8 cellular contexts compared by ENCODE assay signal in the genomic region with DNA sequence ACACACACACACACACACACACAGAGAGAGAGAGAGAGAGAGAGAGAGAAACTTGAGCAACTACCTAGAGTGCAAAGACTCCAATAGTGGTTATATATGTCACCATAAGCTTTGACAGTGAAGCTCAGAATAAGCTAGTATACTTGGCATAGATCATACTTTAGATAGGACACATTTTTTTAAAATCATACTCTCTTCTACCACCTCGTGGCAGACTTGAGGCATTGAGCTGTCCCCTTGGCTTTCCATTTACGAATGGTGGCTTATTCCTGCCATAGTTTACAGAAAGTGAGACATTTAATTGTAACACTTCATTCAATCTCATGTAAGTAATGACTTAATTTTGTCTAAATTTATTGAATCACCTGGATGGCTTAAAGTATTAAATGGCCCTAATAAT.
DNase-seq lines count a peak whose midpoint lies in the region; TF ChIP-seq lines count a peak whose summit lies in the region.

No MANE protein-coding gene starts in this region.

- H2AFZ ChIP-seq in GM23248 (no peak overlapping the region), MM.1S (ENCODE audit: low read length) (no peak overlapping the region; the same call in 1 of the 2 replicates), smooth muscle cell (ENCODE audit: low read depth) (no peak overlapping the region)

- H3K9me3 ChIP-seq in GM23248 (ENCODE audit: low read depth) = no peaks in the 10 kb centered on the region
- no peaks in the 10 kb centered on the region for H3K9me3 ChIP-seq in MM.1S (replicated peaks; ENCODE audit: insufficient read depth, low read length)
- H3K9me3 ChIP-seq in smooth muscle cell (replicated peaks; ENCODE audit: low read depth) = no peaks in the 10 kb centered on the region

- no peaks in the 10 kb centered on the region for H3F3A ChIP-seq in GM23248 (ENCODE audit: insufficient read depth)
- no peaks in the 10 kb centered on the region for H3F3A ChIP-seq in MM.1S (ENCODE audit: insufficient read depth, low read length)
- H3F3A ChIP-seq in smooth muscle cell (ENCODE audit: low read depth) = no peaks in the 10 kb centered on the region

- 15 to 28% methylated on average over 2 of the region's 2 CpGs for WGBS in GM23248 (ENCODE audit: low coverage in 1 of 2, low lambda C conversion rate in 2 of 2, missing lambda C conversion rate in 2 of 2), 2 experiments
- 76% methylated on average over 2 of the region's 2 CpGs for whole genome bisulfite sequencing in smooth muscle cell (ENCODE audit: low lambda C conversion rate)

- H3K9ac ChIP-seq in GM23248 (no peak overlapping the region), MM.1S (ENCODE audit: low read length) (no peak overlapping the region), smooth muscle cell (ENCODE audit: low read depth) (no peak overlapping the region)

- H3K27me3 ChIP-seq in GM23248 (replicated peaks; ENCODE audit: insufficient read depth) (peaks cover 33% of the 10 kb centered on the region), MM.1S (replicated peaks; ENCODE audit: insufficient read depth, low read length) (no peaks in the 10 kb centered on the region), smooth muscle cell (ENCODE audit: low read depth) (no peaks in the 10 kb centered on the region)

- no peak overlapping the region for H3K4me3 ChIP-seq in GM23248
- no peak overlapping the region for H3K4me3 ChIP-seq in MM.1S (ENCODE audit: low read length)
- H3K4me3 ChIP-seq in smooth muscle cell = no peak overlapping the region

- H3K4me1 ChIP-seq in GM23248 (ENCODE audit: insufficient read depth) (no peaks in the 10 kb centered on the region), MM.1S (ENCODE audit: low read length) (peaks cover 3% of the 10 kb centered on the region; the same call in 1 of the 2 replicates), smooth muscle cell (ENCODE audit: low read depth) (no peaks in the 10 kb centered on the region)

- in situ Hi-C loops in GM23248 (cut with MboI) = no loop called here

- H3K36me3 ChIP-seq in GM23248 (ENCODE audit: low read depth) (no peaks in the 10 kb centered on the region), MM.1S (replicated peaks; ENCODE audit: insufficient read depth, low read length) (no peaks in the 10 kb centered on the region), smooth muscle cell (ENCODE audit: low read depth) (no peaks in the 10 kb centered on the region)

- peak; percentile 45 for TF ChIP-seq CTCF in MM.1S (IDR thresholded peaks at IDR 0.05; ENCODE audit: low read length)
- TF ChIP-seq CTCF in smooth muscle cell (IDR thresholded peaks at IDR 0.05; ENCODE audit: borderline replicate concordance, insufficient read depth, poor library complexity, severe bottlenecking) = peak; percentile 8

- H4K20me1 ChIP-seq in GM23248 (ENCODE audit: insufficient read depth) (no peaks in the 10 kb centered on the region), MM.1S (ENCODE audit: insufficient read depth, low read length) (no peaks in the 10 kb centered on the region), smooth muscle cell (ENCODE audit: low read depth) (no peaks in the 10 kb centered on the region)

- no peaks in the 10 kb centered on the region for H3K9me2 ChIP-seq in GM23248 (ENCODE audit: insufficient read depth)
- no peaks in the 10 kb centered on the region for H3K9me2 ChIP-seq in MM.1S (replicated peaks; ENCODE audit: insufficient read depth, low read length)

- no peaks in the 10 kb centered on the region for H3K79me2 ChIP-seq in GM23248 (ENCODE audit: insufficient read depth)
- no peaks in the 10 kb centered on the region for H3K79me2 ChIP-seq in MM.1S (ENCODE audit: low read length)
- no peaks in the 10 kb centered on the region for H3K79me2 ChIP-seq in smooth muscle cell (ENCODE audit: low read depth)

- DNase-seq in NCI-H2196 (lab: John Stamatoyannopoulos, UW; ENCODE audit: unreplicated experiment) (peak; percentile 0), NCI-H2196 treated with DMSO at 0.1 percent for 48 hours (lab: John Stamatoyannopoulos, UW; ENCODE audit: unreplicated experiment) (no peak), GM23248 (peak; percentile 69), MM.1S (peak; percentile 58), dermis microvascular lymphatic vessel endothelial cell (ENCODE audit: low read depth in 2 of 2) (peak; percentile 32 to 48), smooth muscle cell (lab: John Stamatoyannopoulos, UW; ENCODE audit: unreplicated experiment) (no peak), DMS79 (lab: John Stamatoyannopoulos, UW) (no peak)
- no peak for DNase-seq in activated effector memory CD4-positive, alpha-beta T cell treated with anti-CD3 and anti-CD28 coated beads, Interleukin-2, amount 50 U/mL, for 16 hours

- H3K4me2 ChIP-seq in GM23248 (ENCODE audit: unreplicated experiment) = no peak overlapping the region
- H3K4me2 ChIP-seq in MM.1S (ENCODE audit: low read depth, low read length) = no peak overlapping the region
- no peak overlapping the region for H3K4me2 ChIP-seq in smooth muscle cell

- no peak overlapping the region for H3K27ac ChIP-seq in GM23248
- no peak overlapping the region for H3K27ac ChIP-seq in MM.1S (ENCODE audit: low read length)
- no peak overlapping the region for H3K27ac ChIP-seq in smooth muscle cell (ENCODE audit: low read depth)

Comparison
In these comparisons a context has a peak if more than half of its experiments do, and no peak if none do; other contexts are left out.
1. DNase-seq: peak in NCI-H2196 (single experiment), GM23248 (single experiment), MM.1S (single experiment) and dermis microvascular lymphatic vessel endothelial cell (2 of 2); none in NCI-H2196 treated with DMSO at 0.1 percent for 48 hours (single experiment), smooth muscle cell (single experiment), activated effector memory CD4-positive, alpha-beta T cell treated with anti-CD3 and anti-CD28 coated beads, Interleukin-2, amount 50 U/mL, for 16 hours (single experiment) and DMS79 (single experiment).